Comparison of ENCODE assay signal across 1 cellular context in the genomic region with DNA sequence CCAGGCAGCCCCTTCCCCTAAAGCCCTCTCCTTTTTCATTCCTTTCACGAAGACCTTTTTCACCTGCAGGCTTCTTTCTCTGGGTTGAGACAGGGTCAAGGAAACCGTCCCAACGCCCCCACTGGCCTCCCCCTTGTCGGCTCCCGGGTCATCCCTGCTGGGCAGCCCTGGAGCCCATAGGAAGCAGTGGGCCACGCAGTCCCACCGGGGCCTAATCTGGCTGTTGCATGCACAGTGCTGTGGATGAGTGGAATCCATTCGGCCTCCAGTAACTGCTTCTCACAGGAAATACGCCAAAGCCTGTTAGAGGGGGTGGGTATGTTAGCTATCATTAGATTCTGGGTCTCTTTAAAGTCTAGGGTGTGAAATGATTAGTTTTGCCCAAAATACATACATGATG.
TF ChIP-seq lines count a peak whose summit lies in the region.

No MANE protein-coding gene starts in this region.

TF ChIP-seq in GM12878, 131 proteins besides CTCF, POLR2A, EP300 and RAD21:
- TF ChIP-seq TCF3 (IDR thresholded peaks at IDR 0.05; ENCODE audit: borderline replicate concordance, insufficient read depth, low read depth, low read length) (no peak), RAD51 (IDR thresholded peaks at IDR 0.05) (no peak), LARP7 (IDR thresholded peaks at IDR 0.05) (no peak), SP1 (IDR thresholded peaks at IDR 0.05; ENCODE audit: low read depth, low read length) (no peak), ZBED1 (IDR thresholded peaks at IDR 0.05; ENCODE audit: borderline replicate concordance) (no peak), FOXM1 (IDR thresholded peaks at IDR 0.05; ENCODE audit: low read depth, low read length) (0 out of 2 replicates have a peak, but pooled peaks have one; percentile 20), YY1 (IDR thresholded peaks at IDR 0.05; ENCODE audit: low read depth, low read length) (no peak)
